9 cellular contexts compared by ENCODE assay signal in genomic region chr18:80105369-80106167, GRCh38. TPM values are rescaled to one million over a fixed set of nuclear protein-coding genes. Genes with fewer than 3 reads are reported as not detected.
A peak's percentile ranks its signal among the peaks of the same experiment; 100 is the strongest.
DNase-seq lines count a peak whose midpoint lies in the region; ATAC-seq and TF ChIP-seq lines count a peak whose summit lies in the region.
"Had no signal": no experiment of that assay in that cellular context is flagged by ENCODE, and none has a peak within 500 bp of the region (broad histone marks: within the 10 kb centered on the region; RNA-seq: fewer than 3 reads in every experiment).

No MANE protein-coding gene starts in this region.

- DNase-seq in NCI-H510A treated with DMSO at 0.1 percent for 48 hours (lab: John Stamatoyannopoulos, UW) (no peak), GM13977 (ENCODE audit: low spot score) (no peak)
- no peak for DNase-seq in activated CD4-positive, alpha-beta T cell treated with anti-CD3 and anti-CD28 coated beads for 4 hours
- DNase-seq: activated naive CD8-positive, alpha-beta T cell treated with anti-CD3 and anti-CD28 coated beads, Interleukin-2, amount 10 ng/mL, durations not matched to agents 7 days and 5 days; SW 1271 had no signal

- in situ Hi-C loops in GM13977 (cut with MboI; ENCODE audit: low pct_unique_long_range_greater_than_20kb, low sequenced_read_pairs, unreplicated experiment): no loop called here

- H3K4me1 ChIP-seq in mesodermal cell (ENCODE audit: control insufficient read depth, insufficient read depth, low read length, poor library complexity, severe bottlenecking): peaks cover 41% of the 10 kb centered on the region

- no peak overlapping the region for H3K4me3 ChIP-seq in mesodermal cell (ENCODE audit: extremely low read depth, insufficient read depth, low read length, poor library complexity, severe bottlenecking)

- H3K27ac ChIP-seq in mesodermal cell (ENCODE audit: low read depth, low read length, severe bottlenecking): peak overlapping the region; percentile 89

- H3K36me3 ChIP-seq in mesodermal cell (ENCODE audit: control insufficient read depth, insufficient read depth, low read length): no peaks in the 10 kb centered on the region

- peaks cover 5% of the 10 kb centered on the region for H3K9me3 ChIP-seq in mesodermal cell (ENCODE audit: control insufficient read depth, low read length)

- 84 to 90% methylated on average over 10 of the region's 13 CpGs for WGBS in mesodermal cell (ENCODE audit: insufficient coverage in 2 of 2), 2 experiments

- ATAC-seq in GM18867 (IDR thresholded peaks at IDR 0.05; ENCODE audit: unreplicated experiment) (peak; percentile 46), GM21515 (IDR thresholded peaks at IDR 0.05; ENCODE audit: unreplicated experiment) (peak; percentile 43), HG03565 (IDR thresholded peaks at IDR 0.05; ENCODE audit: unreplicated experiment) (peak; percentile 36)

- no peak for TF ChIP-seq CTCF in GM13977 (IDR thresholded peaks at IDR 0.05; ENCODE audit: extremely low read depth, insufficient read depth, missing control alignments)

RNA-seq across cellular contexts. Expression of gene ADNP2, which starts 3.5 kb away (rescaled TPM):
- polyA plus RNA-seq in mesodermal cell (2013, experiment 1 of 2): 36.7 TPM
- polyA plus RNA-seq in mesodermal cell (2013, experiment 2 of 2): 40.2 TPM
